In genomic region chr6:42201382-42201781, GRCh38 we compare ENCODE assay signal across 1 cellular context.
TF ChIP-seq lines count a peak whose summit lies in the region.

No MANE protein-coding gene starts in this region.

TF ChIP-seq in IMR-90, 13 proteins besides CTCF, POLR2A, EP300 and RAD21 (continued from another document):
- no peak for TF ChIP-seq USF2 (IDR thresholded peaks at IDR 0.05; ENCODE audit: low read depth, low read length)
